9 cellular contexts compared by ENCODE assay signal in the genomic region with DNA sequence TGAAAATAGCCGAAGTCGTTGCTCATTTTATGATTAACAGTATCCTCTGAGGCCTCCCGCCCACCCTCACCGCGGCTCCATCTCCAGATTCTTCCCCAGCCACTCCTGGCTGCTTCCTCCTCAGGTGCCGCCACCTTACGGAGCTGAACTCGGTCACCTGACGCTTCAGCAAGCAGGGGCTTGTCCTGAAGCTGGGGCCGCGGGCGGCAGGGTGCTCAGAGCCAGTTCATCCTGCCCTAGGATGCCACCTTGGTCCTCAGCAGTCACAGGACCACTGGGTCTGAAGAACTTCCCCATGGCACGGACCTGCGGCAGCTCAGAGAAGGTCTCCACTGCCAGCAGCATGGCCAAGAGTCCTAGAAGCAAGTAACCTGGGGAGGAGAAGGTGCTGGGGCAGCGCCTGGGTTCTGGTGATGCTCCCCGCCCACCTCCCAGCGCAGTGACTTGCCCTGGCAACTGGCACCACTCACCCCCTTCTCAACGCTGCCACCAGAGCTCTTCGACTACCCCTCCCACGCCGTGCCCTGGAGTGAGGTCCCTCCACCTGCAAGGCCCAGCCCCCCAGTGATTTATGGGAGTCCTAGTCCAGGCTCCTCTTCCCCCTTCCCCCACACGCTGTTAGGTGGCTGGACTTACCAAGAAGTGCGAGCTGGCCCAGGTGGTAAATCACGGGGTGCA. TPM values are rescaled to one million over a fixed set of nuclear protein-coding genes. Genes with fewer than 3 reads are reported as not detected.
DNase-seq lines count a peak whose midpoint lies in the region; ATAC-seq, FAIRE-seq and TF ChIP-seq lines count a peak whose summit lies in the region.
"Had no signal": no experiment of that assay in that cellular context is flagged by ENCODE, and none has a peak within 500 bp of the region (broad histone marks: within the 10 kb centered on the region; RNA-seq: fewer than 3 reads in every experiment).

No MANE protein-coding gene starts in this region.

- H3K79me1 ChIP-seq in H9 (ENCODE audit: insufficient read depth, low read depth, low read length, poor library complexity, severe bottlenecking) = no peaks in the 10 kb centered on the region

- no CpG with 5 or more reads among the region's 24 CpGs for WGBS in H9 (ENCODE audit: extremely low coverage, insufficient read length, low lambda C conversion rate)
- no CpG with 5 or more reads among the region's 24 CpGs for WGBS in iPS DF 6.9 (ENCODE audit: insufficient coverage, insufficient read length)

- H3K9me3 Mint-ChIP-seq in H9 = no peaks in the 10 kb centered on the region

- no peak overlapping the region for H2BK5ac ChIP-seq in H9 (ENCODE audit: insufficient read length, low read length)

- no peak overlapping the region for H3T11ph ChIP-seq in H9 (ENCODE audit: low read length)

- H3K4me1 ChIP-seq in H9 (ENCODE audit: insufficient read depth, low read length) = no peaks in the 10 kb centered on the region; the same call in 1 of the 2 replicates
- H3K4me1 ChIP-seq in Peyer's patch = peaks cover 0 to 28% (median 10%) of the 10 kb centered on the region in 4 donors
- peaks cover 7% of the 10 kb centered on the region for H3K4me1 ChIP-seq in iPS DF 6.9 (ENCODE audit: control insufficient read depth, insufficient read depth, low read length)

- H2AFZ ChIP-seq in H9 (ENCODE audit: low read length) = no peak overlapping the region

- H3K27ac Mint-ChIP-seq in H9 = no peak overlapping the region

- H3K14ac ChIP-seq in H9 (ENCODE audit: insufficient read depth, low read length) = no peak overlapping the region

- H3K4me3 ChIP-seq in Peyer's patch = no peak overlapping the region
- peak overlapping the region; percentile 41; the same call in 1 of the 2 replicates for H3K4me3 ChIP-seq in iPS DF 6.9 (ENCODE audit: low read length)
- peak overlapping the region in 1 of 7 experiments; percentile 21 for H3K4me3 ChIP-seq in skin epidermis
- H3K4me3 ChIP-seq: BLaER1 treated with 17β-estradiol and CSF1 and Interleukin-3, amounts not matched to agents 10 nM and 100 nM had no signal

- H3K9me3 ChIP-seq in H9 (ENCODE audit: control insufficient read depth, low read depth, low read length) (no peaks in the 10 kb centered on the region), Peyer's patch (no peaks in the 10 kb centered on the region), iPS DF 6.9 (ENCODE audit: control insufficient read depth, insufficient read depth, low read length) (no peaks in the 10 kb centered on the region)
- H3K9me3 ChIP-seq: BLaER1 treated with 17β-estradiol and CSF1 and Interleukin-3, amounts not matched to agents 10 nM and 100 nM had no signal

- H4K20me1 ChIP-seq in H9 (ENCODE audit: control insufficient read depth, insufficient read depth, insufficient read length) = no peaks in the 10 kb centered on the region

- TF ChIP-seq POLR2A in Peyer's patch (IDR thresholded peaks at IDR 0.05) = no peak

- no peak overlapping the region for H4K8ac ChIP-seq in H9 (replicated peaks; ENCODE audit: insufficient read length, low read depth, low read length)

- TF ChIP-seq CTCF in H9 (conservative IDR thresholded peaks at IDR 0.05) = no peak
- TF ChIP-seq CTCF in Peyer's patch (IDR thresholded peaks at IDR 0.05) = no peak

- H3K36me3 Mint-ChIP-seq in H9 (ENCODE audit: insufficient read depth in 1 of 3, low read depth in 3 of 3) = peaks cover 0 to 10% (median 4%) of the 10 kb centered on the region in 3 experiments; a peak in 6 of 7 replicates

- H2BK20ac ChIP-seq in H9 (ENCODE audit: low read depth, low read length, poor library complexity, severe bottlenecking) = no peak overlapping the region

- in situ Hi-C loops in G401 (cut with HindIII; ENCODE audit: low sequenced_read_pairs) = no loop called here

- H4K91ac ChIP-seq in H9 (ENCODE audit: insufficient read length, low read depth, low read length) = no peak overlapping the region

- peaks cover 0 to 30% (median 0%) of the 10 kb centered on the region in 3 donors for H3K36me3 ChIP-seq in Peyer's patch
- 0 out of 2 replicates have a peak, but pooled peaks cover 2% of the 10 kb centered on the region for H3K36me3 ChIP-seq in iPS DF 6.9 (ENCODE audit: control insufficient read depth, insufficient read depth, low read length)

- H3K18ac ChIP-seq in H9 (ENCODE audit: insufficient read length, low read depth, low read length) = no peak overlapping the region

- FAIRE-seq in urothelium cell line (lab: Jason Lieb, UNC) = no peak

- no peak overlapping the region for H2BK15ac ChIP-seq in H9 (ENCODE audit: low read depth, low read length)

- H3K9ac ChIP-seq in H9 (ENCODE audit: extremely low read depth, insufficient read length, low read length) = no peak overlapping the region

- no peak overlapping the region for H2AK5ac ChIP-seq in H9 (ENCODE audit: insufficient read length, low read length)

- H3K23ac ChIP-seq in H9 (ENCODE audit: insufficient read length, low read depth, low read length) = no peak overlapping the region

- no peaks in the 10 kb centered on the region for H3K79me2 ChIP-seq in H9 (ENCODE audit: insufficient read depth, low read length)

- H3K4ac ChIP-seq in H9 (ENCODE audit: low read depth, low read length) = no peak overlapping the region

- H3K4me3 Mint-ChIP-seq in H9 = peak overlapping the region; percentile 48 to 74

- H3K27ac ChIP-seq in H9 (ENCODE audit: insufficient read length, low read depth, low read length) (no peak overlapping the region), Peyer's patch (peak overlapping the region in 3 of 4 donors; percentile 14 to 70 (median 60)), iPS DF 6.9 (ENCODE audit: low read length) (no peak overlapping the region), skin epidermis (peak overlapping the region in 13 of 21 experiments; percentile 11 to 73 (median 45))
- H3K27ac ChIP-seq: BLaER1 treated with 17β-estradiol and CSF1 and Interleukin-3, amounts not matched to agents 10 nM and 100 nM had no signal

- DNase-seq in H9 (no peak), Peyer's patch (no peak), iPS DF 6.9 (ENCODE audit: low read depth, low spot score) (no peak), urothelium cell line (ENCODE audit: low spot score) (no peak), G401 (ENCODE audit: low spot score) (no peak)

- no peak overlapping the region for H4K5ac ChIP-seq in H9 (ENCODE audit: insufficient read length, low read depth, low read length)

- no peak overlapping the region for H2BK12ac ChIP-seq in H9 (ENCODE audit: insufficient read length, low read depth, low read length)

- no peaks in the 10 kb centered on the region; the same call in 1 of the 2 replicates for H3K27me3 ChIP-seq in H9 (ENCODE audit: insufficient read depth, low read length)
- H3K27me3 ChIP-seq in Peyer's patch = no peaks in the 10 kb centered on the region
- H3K27me3 ChIP-seq in iPS DF 6.9 (ENCODE audit: control insufficient read depth, insufficient read depth, low read length) = peaks cover 6% of the 10 kb centered on the region; the same call in 1 of the 2 replicates
- H3K27me3 ChIP-seq: BLaER1 treated with 17β-estradiol and CSF1 and Interleukin-3, amounts not matched to agents 10 nM and 100 nM had no signal

- no peak overlapping the region for H3K56ac ChIP-seq in H9 (ENCODE audit: insufficient read length, low read depth, low read length)

- ATAC-seq in HG03039 (IDR thresholded peaks at IDR 0.05; ENCODE audit: unreplicated experiment) (no peak), GM19467 (IDR thresholded peaks at IDR 0.05; ENCODE audit: unreplicated experiment) (no peak)

- H3K4me2 ChIP-seq in H9 (ENCODE audit: insufficient read depth, insufficient read length, low read length) = peak overlapping the region; percentile 15

- no peak overlapping the region for H2BK120ac ChIP-seq in H9 (ENCODE audit: low read depth, low read length, poor library complexity, severe bottlenecking)

- peaks cover 41% of the 10 kb centered on the region for H3K27me3 Mint-ChIP-seq in H9 (ENCODE audit: low read depth)

- no peaks in the 10 kb centered on the region for H3K23me2 ChIP-seq in H9 (ENCODE audit: insufficient read length, low read depth, low read length, poor library complexity, severe bottlenecking)

- H3K4me1 Mint-ChIP-seq in H9 = peaks cover 8 to 26% of the 10 kb centered on the region in 2 experiments

RNA-seq across cellular contexts. Expression of gene KCNK7, which starts 2.6 kb away (rescaled TPM):
- 1.8 and 2.8 TPM in 2 replicates for total RNA-seq in H9 (2021)
- total RNA-seq in Peyer's patch = 1 to 10 TPM in 3 of 4 donors, not detected in 1; 1.5 to 3.5 (median 2.5) TPM
- 0.12 TPM in 1 of 2 replicates, not detected in the other for total RNA-seq in G401 (2014; rRNA removed; shearing (Covaris generic))

RNA-seq across cellular contexts. Expression of gene EHBP1L1, which starts 17.1 kb away (rescaled TPM):
- total RNA-seq in H9 (2021) (13.8 and 14.5 TPM in 2 replicates), Peyer's patch (100 to 1,000 TPM in 3 of 4 donors, 10 to 100 TPM in 1; 65.2 to 163 (median 121) TPM)
- 8.7 and 16.5 TPM in 2 replicates for total RNA-seq in G401 (2014; rRNA removed; shearing (Covaris generic))

RNA-seq across cellular contexts. Expression of gene FAM89B, which starts 20.6 kb away (rescaled TPM):
- total RNA-seq in H9 (2021) (20.0 and 21.7 TPM in 2 replicates), Peyer's patch (10 to 100 TPM; 30.8 to 44.6 (median 32.4) TPM)
- total RNA-seq in G401 (2014; rRNA removed; shearing (Covaris generic)) = 28.1 and 58.6 TPM in 2 replicates

RNA-seq across cellular contexts. Expression of gene MAP3K11, which starts 21.0 kb away (rescaled TPM):
- total RNA-seq in H9 (2021) = 57.9 and 61.1 TPM in 2 replicates
- 100 to 1,000 TPM; 106 to 209 (median 150) TPM for total RNA-seq in Peyer's patch
- 32.6 and 34.3 TPM in 2 replicates for total RNA-seq in G401 (2014; rRNA removed; shearing (Covaris generic))

RNA-seq across cellular contexts. Expression of gene PCNX3, which starts 22.6 kb away (rescaled TPM):
- total RNA-seq in H9 (2021) (48.3 and 50.5 TPM in 2 replicates), Peyer's patch (100 to 1,000 TPM in 1 of 4 donors, 10 to 100 TPM in 3; 60.2 to 106 (median 81.3) TPM)
- 27.4 and 29.0 TPM in 2 replicates for total RNA-seq in G401 (2014; rRNA removed; shearing (Covaris generic))

Comparison
In these comparisons a context has a peak if more than half of its experiments do, and no peak if none do; other contexts are left out.
1. H3K27ac ChIP-seq: peak in Peyer's patch (3 of 4) and skin epidermis (13 of 21); none in H9 (single experiment) and iPS DF 6.9 (single experiment).